ENCODE assay signal across 22 cellular contexts in the genomic region with DNA sequence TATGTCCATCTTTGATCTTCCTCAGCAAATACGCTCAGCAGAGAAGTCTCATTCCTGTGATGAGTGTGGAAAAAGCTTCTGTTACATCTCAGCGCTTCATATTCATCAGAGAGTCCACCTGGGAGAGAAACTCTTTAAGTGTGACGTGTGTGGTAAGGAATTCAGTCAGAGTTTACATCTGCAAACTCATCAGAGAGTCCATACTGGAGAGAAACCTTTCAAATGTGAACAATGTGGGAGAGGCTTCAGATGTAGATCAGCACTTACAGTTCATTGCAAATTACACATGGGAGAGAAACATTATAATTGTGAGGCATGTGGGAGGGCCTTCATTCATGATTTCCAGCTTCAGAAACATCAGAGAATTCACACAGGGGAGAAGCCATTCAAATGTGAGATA.
"Had no signal": no experiment of that assay in that cellular context is flagged by ENCODE, and none has a peak within 500 bp of the region (broad histone marks: within the 10 kb centered on the region; RNA-seq: fewer than 3 reads in every experiment).

No MANE protein-coding gene starts in this region.

- H3K4me1 ChIP-seq: colonic mucosa, parathyroid adenoma had no signal

- ATAC-seq: gastroesophageal sphincter; left lung; naive thymus-derived CD4-positive, alpha-beta T cell; psoas muscle; stimulated activated memory B cell treated with anti-CD40 and anti-IgM and Interleukin-4, amounts not matched to agents 10 μg/mL and 1 μg/mL and 100 μg/mL, for 72 hours had no signal

- H3K4me3 ChIP-seq: colonic mucosa, esophagus muscularis mucosa, gastroesophageal sphincter, left lung, lung, psoas muscle, smooth muscle cell had no signal

- H3K36me3 ChIP-seq: colonic mucosa had no signal

- FAIRE-seq: endometrium, urothelium cell line had no signal

- H3K27ac ChIP-seq: colonic mucosa, epithelial cell of prostate, esophagus muscularis mucosa, gastroesophageal sphincter, left lung, parathyroid adenoma, psoas muscle had no signal

- H3K27me3 ChIP-seq: colonic mucosa, esophagus muscularis mucosa, gastroesophageal sphincter, left lung had no signal

- H3K4me2 ChIP-seq: smooth muscle cell had no signal

- H3K4me3 Mint-ChIP-seq: naive thymus-derived CD4-positive, alpha-beta T cell; nephron progenitor cell; stimulated activated memory B cell treated with anti-CD40 and anti-IgM and Interleukin-4, amounts not matched to agents 10 μg/mL and 1 μg/mL and 100 μg/mL, for 72 hours; stimulated activated naive CD8-positive, alpha-beta T cell treated with anti-CD3 and anti-CD28 coated beads, Interleukin-15, Interleukin-2, amounts not matched to agents 100 ng/mL and 50 ng/mL, for 24 hours; type B pancreatic cell had no signal

- H3K27me3 Mint-ChIP-seq: naive thymus-derived CD4-positive, alpha-beta T cell; stimulated activated memory B cell treated with anti-CD40 and anti-IgM and Interleukin-4, amounts not matched to agents 10 μg/mL and 1 μg/mL and 100 μg/mL, for 72 hours; stimulated activated naive CD8-positive, alpha-beta T cell treated with anti-CD3 and anti-CD28 coated beads, Interleukin-15, Interleukin-2, amounts not matched to agents 100 ng/mL and 50 ng/mL, for 24 hours; type B pancreatic cell had no signal

- H3K27ac Mint-ChIP-seq: naive thymus-derived CD4-positive, alpha-beta T cell; nephron progenitor cell; stimulated activated memory B cell treated with anti-CD40 and anti-IgM and Interleukin-4, amounts not matched to agents 10 μg/mL and 1 μg/mL and 100 μg/mL, for 72 hours; stimulated activated naive CD8-positive, alpha-beta T cell treated with anti-CD3 and anti-CD28 coated beads, Interleukin-15, Interleukin-2, amounts not matched to agents 100 ng/mL and 50 ng/mL, for 24 hours; type B pancreatic cell had no signal

- H3K9ac ChIP-seq: parathyroid adenoma had no signal

- DNase-seq: cerebellar nuclear complex; colonic mucosa; effector CD8-positive, alpha-beta T cell; glutamatergic neuron; islet precursor cell; left lung; mesenchymal stem cell; naive thymus-derived CD4-positive, alpha-beta T cell; nephron progenitor cell; psoas muscle; stimulated activated CD4-positive, alpha-beta T cell treated with anti-CD3 and anti-CD28 coated beads, Interleukin-4, amount 100 ng/mL, for 24 hours had no signal
